In the genomic region with DNA sequence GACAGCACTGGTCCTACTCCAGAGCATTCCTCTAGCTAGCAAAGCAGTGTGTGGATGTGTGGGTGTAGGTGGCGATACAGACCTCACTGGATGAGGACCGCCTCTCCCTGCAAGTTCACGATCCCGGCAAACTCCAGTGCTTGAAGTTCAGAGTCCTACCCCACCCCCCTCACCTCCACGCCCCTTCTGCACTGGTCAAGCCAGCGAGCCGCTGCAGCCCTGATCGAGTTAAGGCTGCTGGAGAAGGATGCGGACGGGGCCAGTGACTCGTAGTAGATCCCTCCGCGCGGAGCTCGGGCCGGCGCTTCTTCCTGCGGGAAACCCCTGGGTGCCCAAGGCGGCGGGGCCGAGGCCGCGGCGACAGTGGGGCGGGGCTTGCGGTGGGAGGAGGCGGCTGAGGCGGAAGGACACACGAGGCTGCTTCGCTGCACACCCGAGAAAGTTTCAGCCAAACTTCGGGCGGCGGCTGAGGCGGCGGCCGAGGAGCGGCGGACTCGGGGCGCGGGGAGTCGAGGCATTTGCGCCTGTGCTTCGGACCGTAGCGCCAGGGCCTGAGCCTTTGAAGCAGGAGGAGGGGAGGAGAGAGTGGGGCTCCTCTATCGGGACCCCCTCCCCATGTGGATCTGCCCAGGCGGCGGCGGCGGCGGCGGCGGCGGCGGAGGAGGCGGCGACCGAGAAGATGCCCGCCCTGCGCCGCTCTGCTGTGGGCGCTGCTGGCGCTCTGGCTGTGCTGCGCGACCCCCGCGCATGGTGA, we compare ENCODE assay signal across 8 cellular contexts.
A peak's percentile ranks its signal among the peaks of the same experiment; 100 is the strongest.
DNase-seq lines count a peak whose midpoint lies in the region; ATAC-seq and TF ChIP-seq lines count a peak whose summit lies in the region.
"Not testable (repeated sequence)": the region's sequence is repeated elsewhere in the genome, so short reads cannot be mapped to it uniquely, and the experiment has no call there.

No MANE protein-coding gene starts in this region.

- WGBS in gastroesophageal sphincter (ENCODE audit: low coverage in 1 of 2), 2 donors: no CpG with 5 or more reads among the region's 69 CpGs

- not testable (repeated sequence) for TF ChIP-seq EP300 in gastroesophageal sphincter (IDR thresholded peaks at IDR 0.05)

- POLR2A ChIA-PET in A673 (lab: Charles Lee; ENCODE audit: low non-redundant PET); naive thymus-derived CD4-positive, alpha-beta T cell (lab: Charles Lee): not testable (repeated sequence)

- in situ Hi-C loops in HAP-1 (cut with MboI; ENCODE audit: low sequenced_read_pairs): not testable (repeated sequence)

- H3K27ac ChIP-seq in A673 (ENCODE audit: low read depth, low read length, poor library complexity, severe bottlenecking): not testable (repeated sequence)
- H3K27ac ChIP-seq in gastroesophageal sphincter: peak overlapping the region; percentile 66 to 85 (median 79)
- H3K27ac ChIP-seq in naive thymus-derived CD4-positive, alpha-beta T cell (ENCODE audit: low read depth, low read length): peak overlapping the region; percentile 70

- peak overlapping the region; percentile 65 to 97 (median 90) for H3K4me3 Mint-ChIP-seq in naive thymus-derived CD4-positive, alpha-beta T cell

- peak overlapping the region in 8 of 9 donors; percentile 34 to 93 (median 78) for H3K27ac Mint-ChIP-seq in naive thymus-derived CD4-positive, alpha-beta T cell

- peaks cover 0 to 20% (median 9%) of the 10 kb centered on the region in 7 donors for H3K4me1 Mint-ChIP-seq in naive thymus-derived CD4-positive, alpha-beta T cell

- not testable (repeated sequence) for H3K27me3 Mint-ChIP-seq in naive thymus-derived CD4-positive, alpha-beta T cell

- H3K27me3 ChIP-seq in A673 (replicated peaks; ENCODE audit: insufficient read depth, low read depth, low read length, poor library complexity); HAP-1 (ENCODE audit: low read depth); gastroesophageal sphincter; naive thymus-derived CD4-positive, alpha-beta T cell (ENCODE audit: control insufficient read depth in 2 of 2, insufficient read depth in 2 of 2, low read length in 2 of 2): not testable (repeated sequence)

- TF ChIP-seq POLR2A in gastroesophageal sphincter (IDR thresholded peaks at IDR 0.05): peak; percentile 44 to 79

- TF ChIP-seq CTCF in A673 (conservative IDR thresholded peaks at IDR 0.05; ENCODE audit: low read depth, low read length); gastroesophageal sphincter (IDR thresholded peaks at IDR 0.05): not testable (repeated sequence)

- not testable (repeated sequence) for BruUV-seq in A673 (replicated peaks; lab: Mats Ljungman, UMichigan)

- ATAC-seq in gastroesophageal sphincter: peak; percentile 71
- peak; percentile 92 for ATAC-seq in naive thymus-derived CD4-positive, alpha-beta T cell

- CTCF ChIA-PET in A673 (lab: Charles Lee); naive thymus-derived CD4-positive, alpha-beta T cell (lab: Charles Lee): not testable (repeated sequence)

- DNase-seq in A673 (ENCODE audit: low spot score) (peak; percentile 39), HAP-1 (ENCODE audit: low spot score in 2 of 2) (peak; percentile 56 to 92), NCI-H82 treated with DMSO at 0.1 percent for 48 hours (lab: John Stamatoyannopoulos, UW; ENCODE audit: unreplicated experiment) (peak; percentile 58), anterior cingulate cortex (lab: John Stamatoyannopoulos, UW) (peak in 51 of 58 donors; percentile 0 to 66 (median 30))
- DNase-seq in activated CD4-positive, CD25-positive, alpha-beta regulatory T cell treated with anti-CD3 and anti-CD28 coated beads, Interleukin-2, amount 50 U/mL, for 16 hours (ENCODE audit: low read depth, low spot score): peak; percentile 35
- DNase-seq in naive thymus-derived CD4-positive, alpha-beta T cell: peak; percentile 57 to 85 (median 80)
- DNase-seq in stimulated activated CD4-positive, alpha-beta T cell treated with anti-CD3 and anti-CD28 coated beads, Interleukin-4, amount 100 ng/mL, for 24 hours: peak; percentile 49

- H3K9me3 ChIP-seq in A673 (ENCODE audit: low read depth, low read length, poor library complexity, severe bottlenecking); HAP-1; gastroesophageal sphincter; naive thymus-derived CD4-positive, alpha-beta T cell (ENCODE audit: control insufficient read depth in 2 of 3, low read length in 3 of 3): not testable (repeated sequence)

- H3K36me3 ChIP-seq in A673 (ENCODE audit: insufficient read depth, low read length, poor library complexity, severe bottlenecking); HAP-1 (replicated peaks); gastroesophageal sphincter; naive thymus-derived CD4-positive, alpha-beta T cell (ENCODE audit: control insufficient read depth in 2 of 3, insufficient read depth in 3 of 3, low read length in 3 of 3): not testable (repeated sequence)

- not testable (repeated sequence) for H3K9me3 Mint-ChIP-seq in naive thymus-derived CD4-positive, alpha-beta T cell

- intact Hi-C loops in A673 (cut with micrococcal nuclease; ENCODE audit: unreplicated experiment); naive thymus-derived CD4-positive, alpha-beta T cell (cut with micrococcal nuclease): not testable (repeated sequence)

- H3K4me1 ChIP-seq in A673 (ENCODE audit: insufficient read depth, low read length, poor library complexity, severe bottlenecking); HAP-1; gastroesophageal sphincter; naive thymus-derived CD4-positive, alpha-beta T cell (ENCODE audit: control insufficient read depth in 2 of 2, insufficient read depth in 2 of 2, low read length in 2 of 2): not testable (repeated sequence)

- H3K36me3 Mint-ChIP-seq in naive thymus-derived CD4-positive, alpha-beta T cell: not testable (repeated sequence)

- H3K4me3 ChIP-seq in A673 (ENCODE audit: low read depth, low read length, poor library complexity, severe bottlenecking) (peak overlapping the region; percentile 42), HAP-1 (peak overlapping the region; percentile 50), gastroesophageal sphincter (peak overlapping the region; percentile 47 to 84)
- peak overlapping the region; percentile 46 for H3K4me3 ChIP-seq in naive thymus-derived CD4-positive, alpha-beta T cell (ENCODE audit: low read length)

Comparison
In these comparisons a context has a peak if more than half of its experiments do, and no peak if none do; other contexts are left out.
1. DNase-seq: peak in every context shown above with its lines; median percentile 80 in naive thymus-derived CD4-positive, alpha-beta T cell; 74 in HAP-1; 58 in NCI-H82 treated with DMSO at 0.1 percent for 48 hours; 49 in stimulated activated CD4-positive, alpha-beta T cell treated with anti-CD3 and anti-CD28 coated beads, Interleukin-4, amount 100 ng/mL, for 24 hours; 39 in A673; 35 in activated CD4-positive, CD25-positive, alpha-beta regulatory T cell treated with anti-CD3 and anti-CD28 coated beads, Interleukin-2, amount 50 U/mL, for 16 hours; 30 in anterior cingulate cortex.